ENCODE assay signal across 9 cellular contexts in the genomic region with DNA sequence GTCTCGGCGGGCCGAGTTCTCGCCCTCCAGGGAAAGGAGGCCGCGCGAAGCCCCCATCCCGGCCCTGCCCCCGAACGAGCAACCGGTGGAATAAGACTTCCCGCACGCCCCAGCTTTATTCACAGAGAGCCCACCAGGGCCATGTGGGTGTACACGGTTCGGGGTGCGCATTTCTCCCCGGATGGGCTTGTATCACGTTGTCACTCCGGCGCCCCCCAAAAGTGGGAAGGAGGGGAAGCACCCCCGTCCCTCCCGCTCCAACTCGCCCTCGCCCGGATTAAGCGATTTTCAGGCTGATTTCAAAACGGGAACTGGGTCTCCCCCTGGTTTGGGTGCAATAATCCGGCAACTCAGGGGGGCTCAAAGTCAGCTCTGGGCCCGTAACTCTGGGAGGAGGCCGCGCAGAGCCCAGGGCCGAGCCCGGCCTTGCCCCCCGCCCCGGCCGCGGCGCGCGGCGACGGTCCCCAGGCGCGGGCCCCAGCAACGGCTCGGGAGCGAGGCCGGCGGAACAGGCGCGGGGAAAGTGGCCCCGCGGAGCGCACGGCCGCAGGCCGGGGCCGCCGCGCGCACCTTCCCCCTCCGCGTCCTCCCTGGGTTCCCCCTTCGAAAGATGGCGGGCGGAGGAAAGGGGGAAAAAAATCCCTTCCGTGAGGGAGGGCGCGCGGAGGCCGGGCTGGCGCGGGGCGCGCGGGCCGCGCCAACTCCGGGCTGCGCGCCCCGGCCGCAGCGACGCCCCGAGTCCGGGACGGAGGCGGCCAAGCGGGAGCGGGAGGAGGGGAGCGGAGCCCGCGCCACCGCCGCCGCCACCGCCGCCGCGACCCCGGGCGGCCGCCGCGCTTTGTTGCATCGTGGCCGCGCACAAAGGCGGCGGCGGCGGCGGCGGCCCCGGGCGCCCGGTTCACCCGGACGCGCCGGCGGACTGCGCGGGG. TPM values are rescaled to one million over a fixed set of nuclear protein-coding genes. Genes with fewer than 3 reads are reported as not detected.
DNase-seq lines count a peak whose midpoint lies in the region; ATAC-seq, FAIRE-seq and TF ChIP-seq lines count a peak whose summit lies in the region.
"Had no signal": no experiment of that assay in that cellular context is flagged by ENCODE, and none has a peak within 500 bp of the region (broad histone marks: within the 10 kb centered on the region; RNA-seq: fewer than 3 reads in every experiment).

No MANE protein-coding gene starts in this region.

- no peak for FAIRE-seq in RCC 7860 (lab: Jason Lieb, UNC)
- FAIRE-seq: islet of Langerhans had no signal

- no peak overlapping the region for H2AFZ ChIP-seq in OCI-LY1 (ENCODE audit: low read length)

- H3K27me3 ChIP-seq in OCI-LY1 (ENCODE audit: insufficient read depth, low read length): peaks cover 25% of the 10 kb centered on the region

- H3K36me3 ChIP-seq in OCI-LY1 (ENCODE audit: insufficient read depth, low read length): no peaks in the 10 kb centered on the region

- no peak overlapping the region for H3K27ac ChIP-seq in OCI-LY1 (ENCODE audit: low read depth, low read length, poor library complexity, severe bottlenecking)

- peak; percentile 41 for DNase-seq in NCI-H1105 treated with DMSO at 0.1 percent for 48 hours (lab: John Stamatoyannopoulos, UW)
- no peak for DNase-seq in NCI-H1105 (lab: John Stamatoyannopoulos, UW)
- peak; percentile 55 for DNase-seq in activated naive CD4-positive, alpha-beta T cell treated with anti-CD3 and anti-CD28 coated beads, Interleukin-2, amount 50 U/mL, for 16 hours
- no peak for DNase-seq in left ventricle myocardium superior
- DNase-seq in retinal pigment epithelial cell (ENCODE audit: low read depth): no peak
- no peak for DNase-seq in RCC 7860 (ENCODE audit: low spot score)

- TF ChIP-seq CTCF in OCI-LY1 (IDR thresholded peaks at IDR 0.05; ENCODE audit: low read length) (no peak), retinal pigment epithelial cell (conservative IDR thresholded peaks at IDR 0.05; ENCODE audit: low read depth, low read length) (no peak)

- ATAC-seq in HG02588 (IDR thresholded peaks at IDR 0.05; ENCODE audit: unreplicated experiment) (peak; percentile 1), left ventricle myocardium superior (peak; percentile 1)

- no peaks in the 10 kb centered on the region for H3K9me2 ChIP-seq in OCI-LY1 (ENCODE audit: low read depth, low read length)

- H3K4me1 ChIP-seq in OCI-LY1 (ENCODE audit: insufficient read depth, low read length, severe bottlenecking): peaks cover 15% of the 10 kb centered on the region

- no peaks in the 10 kb centered on the region for H3K9me3 ChIP-seq in OCI-LY1 (ENCODE audit: low read length)

- H3K4me3 ChIP-seq in OCI-LY1 (ENCODE audit: low read depth, low read length, poor library complexity, severe bottlenecking): peak overlapping the region; percentile 80
- H3K4me3 ChIP-seq in retinal pigment epithelial cell (ENCODE audit: low read length): peak overlapping the region; percentile 90

- H3K9ac ChIP-seq in OCI-LY1 (ENCODE audit: low read length): peak overlapping the region; percentile 74

- H3K79me2 ChIP-seq in OCI-LY1 (ENCODE audit: insufficient read depth, low read length): no peaks in the 10 kb centered on the region

- H4K20me1 ChIP-seq in OCI-LY1 (ENCODE audit: insufficient read depth, low read length): no peaks in the 10 kb centered on the region

- peak overlapping the region; percentile 93 for H3K4me2 ChIP-seq in OCI-LY1 (ENCODE audit: low read length)

- intact Hi-C loops in left ventricle myocardium superior (cut with micrococcal nuclease): no loop called here

- H3F3A ChIP-seq in OCI-LY1 (ENCODE audit: insufficient read depth, low read length): no peaks in the 10 kb centered on the region

RNA-seq across cellular contexts. Expression of gene BRD3, which starts 0.6 kb away (rescaled TPM):
- total RNA-seq in left ventricle myocardium superior: 28.7 TPM

RNA-seq across cellular contexts. Expression of gene BRD3OS, which starts 41.9 kb away (rescaled TPM):
- total RNA-seq in left ventricle myocardium superior: 4.7 TPM

Comparison
In these comparisons a context has a peak if more than half of its experiments do, and no peak if none do; other contexts are left out.
1. DNase-seq: peak in NCI-H1105 treated with DMSO at 0.1 percent for 48 hours (single experiment) and activated naive CD4-positive, alpha-beta T cell treated with anti-CD3 and anti-CD28 coated beads, Interleukin-2, amount 50 U/mL, for 16 hours (single experiment); none in NCI-H1105 (single experiment), left ventricle myocardium superior (single experiment), retinal pigment epithelial cell (single experiment) and RCC 7860 (single experiment).